Comparison of ENCODE assay signal across 23 cellular contexts in genomic region chr1:160658162-160658955, GRCh38. TPM values are rescaled to one million over a fixed set of nuclear protein-coding genes. Genes with fewer than 3 reads are reported as not detected.
DNase-seq lines count a peak whose midpoint lies in the region; ATAC-seq and TF ChIP-seq lines count a peak whose summit lies in the region.
"Had no signal": no experiment of that assay in that cellular context is flagged by ENCODE, and none has a peak within 500 bp of the region (broad histone marks: within the 10 kb centered on the region; RNA-seq: fewer than 3 reads in every experiment).

No MANE protein-coding gene starts in this region.

- H3K36me3 ChIP-seq in HUES64 (ENCODE audit: insufficient read depth, low read length) (no peaks in the 10 kb centered on the region), left lung (no peaks in the 10 kb centered on the region)
- H3K36me3 ChIP-seq: prostate gland had no signal

- DNase-seq in T-helper 1 cell (no peak), CMK (ENCODE audit: low read depth) (peak; percentile 48), left lung (no peak), activated gamma-delta T cell (lab: John Stamatoyannopoulos, UW) (no peak), NOMO-1 (lab: John Stamatoyannopoulos, UW; ENCODE audit: unreplicated experiment in 2 of 2) (no peak)
- DNase-seq: activated CD8-positive, alpha-beta memory T cell treated with anti-CD3 and anti-CD28 coated beads for 24 hours; activated effector memory CD4-positive, alpha-beta T cell treated with anti-CD3 and anti-CD28 coated beads, Interleukin-2, amount 50 U/mL, for 16 hours; C1 segment of cervical spinal cord; DMS79; glutamatergic neuron; NCI-H2081 treated with DMSO at 0.1 percent for 48 hours; NCI-H748 treated with DMSO at 0.1 percent for 48 hours had no signal

- 86% methylated on average over 9 of the region's 9 CpGs for WGBS in HUES64

- no peaks in the 10 kb centered on the region for H3K27me3 ChIP-seq in HUES64 (ENCODE audit: insufficient read depth, low read length)
- no peaks in the 10 kb centered on the region for H3K27me3 ChIP-seq in left lung

- ATAC-seq in left lung (peak; percentile 45), GM21447 (IDR thresholded peaks at IDR 0.05; ENCODE audit: unreplicated experiment) (no peak)
- ATAC-seq: Panc1 had no signal

- peak overlapping the region; percentile 18 for H3K4me3 Mint-ChIP-seq in T-helper 1 cell treated with Interleukin-12 subunit alpha and Interleukin-12 subunit beta and Interleukin-4 antibody, amounts not matched to agents 30 μg/mL and 1 μg/mL, for 36 hours
- H3K4me3 Mint-ChIP-seq: nephron had no signal

- H3K4me3 ChIP-seq in HUES64 (ENCODE audit: low read length) (no peak overlapping the region), left lung (no peak overlapping the region)
- H3K4me3 ChIP-seq: coronary artery, lung, prostate gland, SK-N-MC had no signal

- peaks cover 21% of the 10 kb centered on the region for H3K9me3 Mint-ChIP-seq in T-helper 1 cell treated with Interleukin-12 subunit alpha and Interleukin-12 subunit beta and Interleukin-4 antibody, amounts not matched to agents 30 μg/mL and 1 μg/mL, for 36 hours
- H3K9me3 Mint-ChIP-seq: nephron had no signal

- no peaks in the 10 kb centered on the region for H3K27me3 Mint-ChIP-seq in T-helper 1 cell treated with Interleukin-12 subunit alpha and Interleukin-12 subunit beta and Interleukin-4 antibody, amounts not matched to agents 30 μg/mL and 1 μg/mL, for 36 hours (ENCODE audit: low read depth)

- H3K27ac ChIP-seq in HUES64 (ENCODE audit: low read depth, low read length) (peak overlapping the region; percentile 16; the same call in 1 of the 2 replicates), left lung (no peak overlapping the region)
- H3K27ac ChIP-seq: 22Rv1, coronary artery, epithelial cell of prostate, SK-N-MC had no signal

- peaks cover 57% of the 10 kb centered on the region for H3K4me1 Mint-ChIP-seq in T-helper 1 cell treated with Interleukin-12 subunit alpha and Interleukin-12 subunit beta and Interleukin-4 antibody, amounts not matched to agents 30 μg/mL and 1 μg/mL, for 36 hours (ENCODE audit: low read depth)
- H3K4me1 Mint-ChIP-seq: nephron had no signal

- peaks cover 25% of the 10 kb centered on the region for H3K36me3 Mint-ChIP-seq in T-helper 1 cell treated with Interleukin-12 subunit alpha and Interleukin-12 subunit beta and Interleukin-4 antibody, amounts not matched to agents 30 μg/mL and 1 μg/mL, for 36 hours (ENCODE audit: low read depth)

- H3K9ac ChIP-seq in HUES64 (ENCODE audit: low read depth, low read length): no peak overlapping the region

- no peaks in the 10 kb centered on the region for H3K9me3 ChIP-seq in HUES64 (ENCODE audit: insufficient read depth, low read depth, low read length)
- no peaks in the 10 kb centered on the region for H3K9me3 ChIP-seq in left lung
- H3K9me3 ChIP-seq: prostate gland had no signal

- H3K4me1 ChIP-seq in HUES64 (ENCODE audit: insufficient read depth, low read length) (peaks cover under 1% of the 10 kb centered on the region; the same call in 1 of the 2 replicates), left lung (peaks cover 0 to 31% of the 10 kb centered on the region in 2 donors)

- intact Hi-C loops in left lung (cut with DNase I): no loop called here

- no peak for TF ChIP-seq CTCF in left lung (IDR thresholded peaks at IDR 0.05)

- H3K27ac Mint-ChIP-seq in T-helper 1 cell treated with Interleukin-12 subunit alpha and Interleukin-12 subunit beta and Interleukin-4 antibody, amounts not matched to agents 30 μg/mL and 1 μg/mL, for 36 hours: peak overlapping the region; percentile 71
- H3K27ac Mint-ChIP-seq: nephron had no signal

RNA-seq across cellular contexts. Expression of gene SLAMF1, which starts 11.5 kb away (rescaled TPM):
- not detected for polyA plus RNA-seq in HUES64 (2013, experiment 1 of 2)
- polyA plus RNA-seq in HUES64 (2013, experiment 2 of 2): not detected
- 1 to 10 TPM in 1 of 2 donors, under 1 TPM in 1; 0.76 to 2.5 TPM for total RNA-seq in left lung

RNA-seq across cellular contexts. Expression of gene CD48, which starts 53.3 kb away (rescaled TPM):
- polyA plus RNA-seq in HUES64 (2013, experiment 1 of 2): 0.70 TPM
- polyA plus RNA-seq in HUES64 (2013, experiment 2 of 2): 0.57 TPM
- total RNA-seq in left lung: 10 to 100 TPM in 1 of 2 donors, 1 to 10 TPM in 1; 9.9 to 35.5 TPM
